ENCODE assay signal across 32 cellular contexts in genomic region chr22:18114976-18115652, GRCh38.
"Had no signal": no experiment of that assay in that cellular context is flagged by ENCODE, and none has a peak within 500 bp of the region (broad histone marks: within the 10 kb centered on the region; RNA-seq: fewer than 3 reads in every experiment).

No MANE protein-coding gene starts in this region.

- ATAC-seq: activated naive CD4-positive, alpha-beta T cell treated with anti-CD3 and anti-CD28 coated beads, Interleukin-2, amount 50 U/mL, for 72 hours; activated T-cell treated with anti-CD3 and anti-CD28 coated beads, Interleukin-2, amount 50 U/mL, for 72 hours; naive thymus-derived CD8-positive, alpha-beta T cell; sciatic nerve; stimulated activated memory B cell treated with anti-CD40 and anti-IgM and Interleukin-4, amounts not matched to agents 10 μg/mL and 1 μg/mL and 100 μg/mL, for 72 hours had no signal

- H3K36me3 Mint-ChIP-seq: activated naive CD4-positive, alpha-beta T cell treated with anti-CD3 and anti-CD28 coated beads, Interleukin-2, amount 50 U/mL, for 72 hours; stimulated activated memory B cell treated with anti-CD40 and anti-IgM and Interleukin-4, amounts not matched to agents 10 μg/mL and 1 μg/mL and 100 μg/mL, for 72 hours had no signal

- FAIRE-seq: endometrium, small intestine, TTC549 had no signal

- H3K36me3 ChIP-seq: breast epithelium, esophagus squamous epithelium, suprapubic skin, transverse colon had no signal

- H3K4me2 ChIP-seq: hepatocyte had no signal

- H3K27me3 ChIP-seq: breast epithelium had no signal

- H3K9ac ChIP-seq: parathyroid adenoma had no signal

- H3K27ac ChIP-seq: breast epithelium, epithelial cell of prostate, esophagus squamous epithelium, hepatocyte, parathyroid adenoma, suprapubic skin, transverse colon, VCaP had no signal

- H3K4me3 Mint-ChIP-seq: activated T-cell treated with anti-CD3 and anti-CD28 coated beads, Interleukin-2, amount 50 U/mL, for 72 hours; central memory CD8-positive, alpha-beta T cell; dendritic cell treated with granulocyte-macrophage colony-stimulating factor and Interleukin-4, amounts not matched to agents 40 ng/mL and 50 ng/mL, for 4 days; neural crest cell; stimulated activated memory B cell treated with anti-CD40 and anti-IgM and Interleukin-4, amounts not matched to agents 10 μg/mL and 1 μg/mL and 100 μg/mL, for 72 hours had no signal

- H3K4me1 ChIP-seq: parathyroid adenoma had no signal

- H3K27ac Mint-ChIP-seq: activated naive CD4-positive, alpha-beta T cell treated with anti-CD3 and anti-CD28 coated beads, Interleukin-2, amount 50 U/mL, for 72 hours; activated T-cell treated with anti-CD3 and anti-CD28 coated beads, Interleukin-2, amount 50 U/mL, for 72 hours; dendritic cell treated with granulocyte-macrophage colony-stimulating factor and Interleukin-4, amounts not matched to agents 40 ng/mL and 50 ng/mL, for 4 days; stimulated activated memory B cell treated with anti-CD40 and anti-IgM and Interleukin-4, amounts not matched to agents 10 μg/mL and 1 μg/mL and 100 μg/mL, for 72 hours had no signal

- H3K4me3 ChIP-seq: breast epithelium, esophagus squamous epithelium, hepatocyte, suprapubic skin, transverse colon had no signal

- H3K9me3 ChIP-seq: breast epithelium, esophagus squamous epithelium, suprapubic skin, transverse colon had no signal

- DNase-seq: activated CD4-positive, alpha-beta T cell treated with anti-CD3 and anti-CD28 coated beads for 4 hours; activated CD4-positive, alpha-beta T cell treated with anti-CD3 and anti-CD28 coated beads, Interleukin-2, amount 50 U/mL, for 4 hours; activated naive CD4-positive, alpha-beta T cell; activated T-cell treated with anti-CD3 and anti-CD28 coated beads for 4 hours; activated T-cell treated with anti-CD3 and anti-CD28 coated beads, Interleukin-2, amount 50 U/mL, for 72 hours; effector CD4-positive, alpha-beta T cell; esophagus squamous epithelium; foreskin melanocyte; islet precursor cell; midbrain; naive thymus-derived CD8-positive, alpha-beta T cell; occipital lobe; small intestine; stimulated activated CD4-positive, alpha-beta T cell treated with anti-CD3 and anti-CD28 coated beads, Interleukin-1b, Interleukin-23, amount 100 ng/mL, for 48 hours; stimulated activated CD4-positive, alpha-beta T cell treated with anti-CD3 and anti-CD28 coated beads, Interleukin-4, amount 100 ng/mL, for 4 hours; stimulated activated CD8-positive, alpha-beta memory T cell treated with anti-CD3 and anti-CD28 coated beads, Interleukin-4, amount 100 ng/mL, for 48 hours; T-helper 1 cell; transverse colon had no signal
